9 cellular contexts compared by ENCODE assay signal in the genomic region with DNA sequence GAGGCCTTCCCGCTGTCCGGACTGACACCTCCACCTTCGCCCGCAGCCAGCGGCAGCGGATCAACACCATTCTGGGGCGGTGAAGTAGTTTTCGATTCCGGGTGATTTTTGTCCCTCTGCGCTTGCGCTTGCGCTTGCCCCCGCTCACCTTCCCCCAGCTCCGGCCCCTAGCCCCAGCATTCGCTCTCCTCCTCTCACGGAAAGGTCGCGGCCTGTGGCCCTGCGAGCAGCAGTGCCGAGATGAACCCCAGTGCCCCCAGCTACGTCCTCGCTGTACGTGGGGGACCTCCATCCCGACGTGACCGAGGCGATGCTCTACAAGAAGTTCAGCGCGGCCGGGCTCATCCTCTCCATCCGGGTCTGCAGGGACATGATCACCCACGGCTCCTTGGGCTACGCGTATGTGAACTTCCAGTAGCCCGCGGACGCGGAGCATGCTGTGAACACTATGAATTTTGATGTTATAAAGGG. TPM values are rescaled to one million over a fixed set of nuclear protein-coding genes. Genes with fewer than 3 reads are reported as not detected.
A peak's percentile ranks its signal among the peaks of the same experiment; 100 is the strongest.
DNase-seq lines count a peak whose midpoint lies in the region; ATAC-seq and TF ChIP-seq lines count a peak whose summit lies in the region.
"Had no signal": no experiment of that assay in that cellular context is flagged by ENCODE, and none has a peak within 500 bp of the region (broad histone marks: within the 10 kb centered on the region; RNA-seq: fewer than 3 reads in every experiment).

No MANE protein-coding gene starts in this region.

- POLR2A ChIA-PET in PC-3 (lab: Charles Lee; ENCODE audit: unreplicated experiment), result no interaction called here

- H3K4me2 ChIP-seq in PC-3 (ENCODE audit: low read length), result no peak overlapping the region

- H3K36me3 Mint-ChIP-seq in endothelial cell (ENCODE audit: low read depth, unreplicated experiment) (no peaks in the 10 kb centered on the region), nephron progenitor cell (ENCODE audit: low read depth) (peaks cover 5% of the 10 kb centered on the region)

- H3K9ac ChIP-seq in PC-3 (ENCODE audit: low read length), result no peak overlapping the region

- no peak overlapping the region for H3K27ac ChIP-seq in PC-3 (ENCODE audit: low read length)

- peak; percentile 56 for DNase-seq in AG20443 (ENCODE audit: low spot score)
- DNase-seq in endothelial cell (ENCODE audit: low spot score), result no peak
- DNase-seq in nephron progenitor cell, result no peak
- no peak for DNase-seq in PC-3
- no peak for DNase-seq in cortex of kidney (lab: John Stamatoyannopoulos, UW)
- no peak for DNase-seq in H7
- DNase-seq: KBM-7 had no signal

- no peaks in the 10 kb centered on the region for H3K9me3 Mint-ChIP-seq in endothelial cell (ENCODE audit: unreplicated experiment)
- peaks cover 30% of the 10 kb centered on the region for H3K9me3 Mint-ChIP-seq in nephron progenitor cell

- no peak overlapping the region for H3K27ac Mint-ChIP-seq in endothelial cell (ENCODE audit: unreplicated experiment)
- peak overlapping the region; percentile 58 for H3K27ac Mint-ChIP-seq in nephron progenitor cell

- H3K9me2 ChIP-seq in PC-3 (replicated peaks; ENCODE audit: low read length), result no peaks in the 10 kb centered on the region

- H3K79me2 ChIP-seq in PC-3 (ENCODE audit: low read length), result no peaks in the 10 kb centered on the region

- H3K36me3 ChIP-seq in PC-3 (ENCODE audit: low read depth, low read length) (no peaks in the 10 kb centered on the region), H7 (replicated peaks; ENCODE audit: control insufficient read depth, insufficient read depth, low read length) (no peaks in the 10 kb centered on the region)

- H3K27me3 ChIP-seq in PC-3 (ENCODE audit: low read length) (no peaks in the 10 kb centered on the region), H7 (ENCODE audit: control insufficient read depth, insufficient read depth, low read length) (no peaks in the 10 kb centered on the region)

- H3K9me3 ChIP-seq in PC-3 (ENCODE audit: low read length), result 0 out of 2 replicates have a peak, but pooled peaks cover 5% of the 10 kb centered on the region

- intact Hi-C loops in PC-3 (cut with micrococcal nuclease), result no loop called here

- TF ChIP-seq CTCF in endothelial cell (IDR thresholded peaks at IDR 0.05; ENCODE audit: unreplicated experiment) (no peak), nephron progenitor cell (IDR thresholded peaks at IDR 0.05) (no peak), PC-3 (conservative IDR thresholded peaks at IDR 0.05; ENCODE audit: low read depth, low read length) (no peak)

- no peak overlapping the region for H2AFZ ChIP-seq in PC-3 (ENCODE audit: low read length)

- H3K4me1 ChIP-seq in PC-3 (ENCODE audit: insufficient read depth, low read length), result no peaks in the 10 kb centered on the region

- no TSS peak for BruUV-seq in PC-3 (replicated peaks; lab: Mats Ljungman, UMichigan)

- H3K4me1 Mint-ChIP-seq in endothelial cell (ENCODE audit: unreplicated experiment) (no peaks in the 10 kb centered on the region), nephron progenitor cell (no peaks in the 10 kb centered on the region)

- H3K4me3 Mint-ChIP-seq in endothelial cell (ENCODE audit: unreplicated experiment) (peak overlapping the region; percentile 70), nephron progenitor cell (no peak overlapping the region)

- H4K20me1 ChIP-seq in PC-3 (ENCODE audit: low read length), result no peaks in the 10 kb centered on the region

- H3K4me3 ChIP-seq in PC-3 (ENCODE audit: low read length) (no peak overlapping the region), H7 (ENCODE audit: insufficient read depth, low read depth, low read length) (no peak overlapping the region)

- ATAC-seq in HG03460 (IDR thresholded peaks at IDR 0.05; ENCODE audit: unreplicated experiment) (peak; percentile 51), GM21515 (IDR thresholded peaks at IDR 0.05; ENCODE audit: unreplicated experiment) (no peak), PC-3 (no peak)

- H3K27me3 Mint-ChIP-seq in endothelial cell (ENCODE audit: unreplicated experiment), result no peaks in the 10 kb centered on the region
- H3K27me3 Mint-ChIP-seq in nephron progenitor cell (ENCODE audit: low read depth, poor library complexity), result peaks cover 7% of the 10 kb centered on the region

- CTCF ChIA-PET in PC-3 (lab: Charles Lee), result interaction anchor here (0.6 kb wide), 1 partner anchor 856 kb away, joined by 9 read pairs; no protein-coding TSS in a partner anchor

- H3F3A ChIP-seq in PC-3 (ENCODE audit: low read length, unreplicated experiment), result no peaks in the 10 kb centered on the region

RNA-seq across cellular contexts. Expression of gene SRGAP1, which starts 22.7 kb away (rescaled TPM):
- total RNA-seq in endothelial cell (ENCODE audit: unreplicated experiment) (49.3 TPM), PC-3 (2014; rRNA removed) (7.5 and 11.0 TPM in 2 replicates)
- 0.92 and 0.97 TPM in 2 replicates for total RNA-seq in H7 (2014; rRNA removed; shearing (Covaris generic))

RNA-seq across cellular contexts. Expression of gene RXYLT1, which starts 42.1 kb away (rescaled TPM):
- 14.2 TPM for total RNA-seq in endothelial cell (ENCODE audit: unreplicated experiment)
- total RNA-seq in PC-3 (2014; rRNA removed), result 12.7 and 23.8 TPM in 2 replicates
- total RNA-seq in H7 (2014; rRNA removed; shearing (Covaris generic)), result 16.3 and 16.6 TPM in 2 replicates
